ENCODE assay signal across 1 cellular context in genomic region chr7:40755438-40755837, GRCh38.
TF ChIP-seq lines count a peak whose summit lies in the region.

No MANE protein-coding gene starts in this region.

TF ChIP-seq in HepG2, 621 proteins besides CTCF, POLR2A, EP300 and RAD21 (continued from another document and continues in another):
- TF ChIP-seq ZFP91 (CRISPR knock-in tag; IDR thresholded peaks at IDR 0.05; ENCODE audit: borderline replicate concordance) (no peak), HNF4A (CRISPR knock-in tag; IDR thresholded peaks at IDR 0.05) (peak; percentile 99), FOXA3 (CRISPR knock-in tag; IDR thresholded peaks at IDR 0.05) (peak; percentile 81), ZNF512 (CRISPR knock-in tag; IDR thresholded peaks at IDR 0.05) (no peak), HOMEZ (CRISPR knock-in tag; IDR thresholded peaks at IDR 0.05; ENCODE audit: low read depth) (peak; percentile 90; the same call in 1 of the 2 replicates), REST (IDR thresholded peaks at IDR 0.05; ENCODE audit: borderline replicate concordance in 1 of 2, low read depth in 1 of 2, low read length in 2 of 2) (no peak), FOXA1 (IDR thresholded peaks at IDR 0.05) (no peak), FOXA1 (CRISPR knock-in tag; IDR thresholded peaks at IDR 0.05) (peak; percentile 47; the same call in 1 of the 2 replicates), TAF15 (IDR thresholded peaks at IDR 0.05; ENCODE audit: low read depth, low read length, poor library complexity, severe bottlenecking) (no peak), SMC3 (IDR thresholded peaks at IDR 0.05; ENCODE audit: low read length) (no peak), ELF3 (CRISPR knock-in tag; IDR thresholded peaks at IDR 0.05) (peak; percentile 61; the same call in 1 of the 2 replicates), ZNF674 (CRISPR knock-in tag; IDR thresholded peaks at IDR 0.05; ENCODE audit: low read depth) (no peak), SMARCE1 (IDR thresholded peaks at IDR 0.05; ENCODE audit: borderline replicate concordance) (no peak), EED (CRISPR knock-in tag; IDR thresholded peaks at IDR 0.05) (no peak), ZNF660 (CRISPR knock-in tag; IDR thresholded peaks at IDR 0.05; ENCODE audit: borderline replicate concordance, low read depth) (no peak), MAFG (CRISPR knock-in tag; IDR thresholded peaks at IDR 0.05) (no peak), IKZF4 (CRISPR knock-in tag; IDR thresholded peaks at IDR 0.05; ENCODE audit: borderline replicate concordance, low read depth, not compliant biosample characterization) (no peak), TCF7 (IDR thresholded peaks at IDR 0.05; ENCODE audit: low read depth) (peak; percentile 85), HDAC2 (CRISPR knock-in tag; IDR thresholded peaks at IDR 0.05) (peak; percentile 87), FOSL2 (CRISPR knock-in tag; IDR thresholded peaks at IDR 0.05) (peak; percentile 82), ZNF616 (CRISPR knock-in tag; IDR thresholded peaks at IDR 0.05; ENCODE audit: low read depth) (no peak), NCOA1 (CRISPR knock-in tag; IDR thresholded peaks at IDR 0.05) (no peak), HNRNPH1 (optimal IDR thresholded peaks at IDR 0.05; ENCODE audit: low read depth, low read length) (no peak), ZNF337 (CRISPR knock-in tag; IDR thresholded peaks at IDR 0.05; ENCODE audit: borderline replicate concordance, low read depth) (no peak), ZNF652 (CRISPR knock-in tag; IDR thresholded peaks at IDR 0.05; ENCODE audit: borderline replicate concordance, low read depth) (no peak), ZHX1 (CRISPR knock-in tag; IDR thresholded peaks at IDR 0.05; ENCODE audit: low read depth) (peak; percentile 64; the same call in 1 of the 2 replicates), ZNF768 (CRISPR knock-in tag; IDR thresholded peaks at IDR 0.05) (no peak), SMARCC2 (IDR thresholded peaks at IDR 0.05) (no peak), REL (CRISPR knock-in tag; conservative IDR thresholded peaks at IDR 0.05) (no peak), ZNF331 (CRISPR knock-in tag; IDR thresholded peaks at IDR 0.05) (peak; percentile 81), KIAA2018 (CRISPR knock-in tag; IDR thresholded peaks at IDR 0.05; ENCODE audit: borderline replicate concordance) (no peak), BHLHE40 (IDR thresholded peaks at IDR 0.05; ENCODE audit: low read length) (no peak), ZNF136 (CRISPR knock-in tag; IDR thresholded peaks at IDR 0.05; ENCODE audit: low read depth) (no peak), FOXP1 (IDR thresholded peaks at IDR 0.05) (no peak), FOXP1 (CRISPR knock-in tag; IDR thresholded peaks at IDR 0.05) (peak; percentile 80), DMAP1 (CRISPR knock-in tag; IDR thresholded peaks at IDR 0.05) (0 out of 2 replicates have a peak, but pooled peaks have one; percentile 37), SMAD9 (CRISPR knock-in tag; IDR thresholded peaks at IDR 0.05) (no peak), SOX13 (IDR thresholded peaks at IDR 0.05) (peak; percentile 26; the same call in 1 of the 2 replicates), SOX13 (CRISPR knock-in tag; conservative IDR thresholded peaks at IDR 0.05 in 1 of 2, IDR thresholded peaks at IDR 0.05 in 1 of 2) (peak in 1 of 2 experiments; percentile 78; a peak in 2 of 4 replicates), ARNT2 (CRISPR knock-in tag; IDR thresholded peaks at IDR 0.05; ENCODE audit: low read depth) (0 out of 2 replicates have a peak, but pooled peaks have one; percentile 35), JUND (CRISPR knock-in tag; IDR thresholded peaks at IDR 0.05) (no peak), KMT2A (CRISPR knock-in tag; IDR thresholded peaks at IDR 0.05) (no peak), ZNF205 (CRISPR knock-in tag; IDR thresholded peaks at IDR 0.05) (peak; percentile 46; the same call in 1 of the 2 replicates), HDAC1 (CRISPR knock-in tag; IDR thresholded peaks at IDR 0.05) (peak; percentile 71)
